In the genomic region with DNA sequence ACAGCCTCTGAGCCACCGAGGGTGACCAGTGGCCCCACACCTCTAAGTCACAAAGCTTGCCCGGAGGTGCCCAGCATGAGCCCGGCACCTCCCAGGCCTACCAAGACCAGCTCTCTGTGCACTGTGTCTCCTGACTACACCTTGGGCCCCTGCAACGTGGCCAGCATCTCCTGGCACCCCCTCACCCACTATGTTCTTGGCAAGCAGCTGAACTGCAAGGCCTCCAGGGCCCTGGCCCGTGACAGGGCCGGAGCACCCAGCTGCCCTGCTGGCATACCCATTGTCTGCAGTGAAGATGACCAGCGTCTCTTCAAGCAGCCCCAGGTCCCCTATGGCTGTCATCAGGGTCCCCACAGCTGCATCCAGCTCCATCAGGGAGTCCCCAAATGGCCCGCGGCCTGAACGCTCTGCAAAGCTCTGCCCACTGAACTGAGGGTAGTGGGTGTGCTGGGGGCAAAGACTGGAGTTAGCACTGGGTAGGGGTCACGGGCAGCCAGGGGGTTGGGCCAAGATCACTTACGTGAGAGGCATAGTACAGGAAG, we compare ENCODE assay signal across 1 cellular context.
TF ChIP-seq lines count a peak whose summit lies in the region.

No MANE protein-coding gene starts in this region.

TF ChIP-seq in WTC11, 78 proteins besides CTCF, POLR2A, EP300 and RAD21 (continued from another document):
- TF ChIP-seq, protein P1, sequence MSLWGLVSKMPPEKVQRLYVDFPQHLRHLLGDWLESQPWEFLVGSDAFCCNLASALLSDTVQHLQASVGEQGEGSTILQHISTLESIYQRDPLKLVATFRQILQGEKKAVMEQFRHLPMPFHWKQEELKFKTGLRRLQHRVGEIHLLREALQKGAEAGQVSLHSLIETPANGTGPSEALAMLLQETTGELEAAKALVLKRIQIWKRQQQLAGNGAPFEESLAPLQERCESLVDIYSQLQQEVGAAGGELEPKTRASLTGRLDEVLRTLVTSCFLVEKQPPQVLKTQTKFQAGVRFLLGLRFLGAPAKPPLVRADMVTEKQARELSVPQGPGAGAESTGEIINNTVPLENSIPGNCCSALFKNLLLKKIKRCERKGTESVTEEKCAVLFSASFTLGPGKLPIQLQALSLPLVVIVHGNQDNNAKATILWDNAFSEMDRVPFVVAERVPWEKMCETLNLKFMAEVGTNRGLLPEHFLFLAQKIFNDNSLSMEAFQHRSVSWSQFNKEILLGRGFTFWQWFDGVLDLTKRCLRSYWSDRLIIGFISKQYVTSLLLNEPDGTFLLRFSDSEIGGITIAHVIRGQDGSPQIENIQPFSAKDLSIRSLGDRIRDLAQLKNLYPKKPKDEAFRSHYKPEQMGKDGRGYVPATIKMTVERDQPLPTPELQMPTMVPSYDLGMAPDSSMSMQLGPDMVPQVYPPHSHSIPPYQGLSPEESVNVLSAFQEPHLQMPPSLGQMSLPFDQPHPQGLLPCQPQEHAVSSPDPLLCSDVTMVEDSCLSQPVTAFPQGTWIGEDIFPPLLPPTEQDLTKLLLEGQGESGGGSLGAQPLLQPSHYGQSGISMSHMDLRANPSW (CRISPR knock-in tag; conservative IDR thresholded peaks at IDR 0.05; ENCODE audit: low read depth), result no peak
- no peak for TF ChIP-seq MYBL2 (CRISPR knock-in tag; IDR thresholded peaks at IDR 0.05)
- TF ChIP-seq, protein P2, sequence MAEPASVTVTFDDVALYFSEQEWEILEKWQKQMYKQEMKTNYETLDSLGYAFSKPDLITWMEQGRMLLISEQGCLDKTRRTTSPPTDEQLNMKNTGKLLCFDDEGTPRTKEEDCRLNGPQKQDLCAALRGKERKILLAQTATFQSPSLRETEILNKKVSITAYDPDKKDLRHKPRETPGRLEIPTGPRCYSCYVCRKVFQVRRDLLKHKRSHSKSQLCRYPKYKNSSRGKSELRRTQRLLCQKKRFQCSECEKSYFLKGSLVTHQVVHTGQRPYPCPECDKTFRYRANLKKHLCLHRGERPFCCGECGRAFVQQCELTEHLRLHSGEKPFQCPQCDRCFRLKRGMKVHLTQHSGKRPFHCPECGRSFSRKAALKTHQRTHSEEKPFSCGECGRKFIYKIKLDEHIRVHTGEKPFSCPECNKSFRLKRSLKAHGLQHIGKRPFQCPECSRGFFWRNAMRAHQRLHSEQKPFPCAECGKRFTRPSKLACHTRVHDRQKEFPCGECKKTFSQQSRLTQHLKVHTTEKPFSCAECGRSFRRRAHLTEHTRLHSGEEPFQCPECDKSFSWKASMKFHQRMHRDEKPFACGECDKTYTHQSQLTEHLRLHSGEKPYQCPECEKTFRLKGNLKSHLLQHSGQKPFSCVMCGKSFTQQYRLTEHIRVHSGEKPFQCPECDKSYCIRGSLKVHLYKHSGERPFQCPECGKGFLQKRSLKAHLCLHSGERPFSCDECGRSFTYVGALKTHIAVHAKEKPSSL (CRISPR knock-in tag; conservative IDR thresholded peaks at IDR 0.05), result no peak
- TF ChIP-seq MXD4 (CRISPR knock-in tag; IDR thresholded peaks at IDR 0.05; ENCODE audit: borderline replicate concordance), result no peak
- no peak for TF ChIP-seq ZNF138 (CRISPR knock-in tag; conservative IDR thresholded peaks at IDR 0.05)
- TF ChIP-seq, protein P3, sequence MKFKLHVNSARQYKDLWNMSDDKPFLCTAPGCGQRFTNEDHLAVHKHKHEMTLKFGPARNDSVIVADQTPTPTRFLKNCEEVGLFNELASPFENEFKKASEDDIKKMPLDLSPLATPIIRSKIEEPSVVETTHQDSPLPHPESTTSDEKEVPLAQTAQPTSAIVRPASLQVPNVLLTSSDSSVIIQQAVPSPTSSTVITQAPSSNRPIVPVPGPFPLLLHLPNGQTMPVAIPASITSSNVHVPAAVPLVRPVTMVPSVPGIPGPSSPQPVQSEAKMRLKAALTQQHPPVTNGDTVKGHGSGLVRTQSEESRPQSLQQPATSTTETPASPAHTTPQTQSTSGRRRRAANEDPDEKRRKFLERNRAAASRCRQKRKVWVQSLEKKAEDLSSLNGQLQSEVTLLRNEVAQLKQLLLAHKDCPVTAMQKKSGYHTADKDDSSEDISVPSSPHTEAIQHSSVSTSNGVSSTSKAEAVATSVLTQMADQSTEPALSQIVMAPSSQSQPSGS (CRISPR knock-in tag; IDR thresholded peaks at IDR 0.05; ENCODE audit: borderline replicate concordance, low read depth), result no peak
- no peak for TF ChIP-seq HMGA2 (CRISPR knock-in tag; IDR thresholded peaks at IDR 0.05)
- TF ChIP-seq, protein P4, sequence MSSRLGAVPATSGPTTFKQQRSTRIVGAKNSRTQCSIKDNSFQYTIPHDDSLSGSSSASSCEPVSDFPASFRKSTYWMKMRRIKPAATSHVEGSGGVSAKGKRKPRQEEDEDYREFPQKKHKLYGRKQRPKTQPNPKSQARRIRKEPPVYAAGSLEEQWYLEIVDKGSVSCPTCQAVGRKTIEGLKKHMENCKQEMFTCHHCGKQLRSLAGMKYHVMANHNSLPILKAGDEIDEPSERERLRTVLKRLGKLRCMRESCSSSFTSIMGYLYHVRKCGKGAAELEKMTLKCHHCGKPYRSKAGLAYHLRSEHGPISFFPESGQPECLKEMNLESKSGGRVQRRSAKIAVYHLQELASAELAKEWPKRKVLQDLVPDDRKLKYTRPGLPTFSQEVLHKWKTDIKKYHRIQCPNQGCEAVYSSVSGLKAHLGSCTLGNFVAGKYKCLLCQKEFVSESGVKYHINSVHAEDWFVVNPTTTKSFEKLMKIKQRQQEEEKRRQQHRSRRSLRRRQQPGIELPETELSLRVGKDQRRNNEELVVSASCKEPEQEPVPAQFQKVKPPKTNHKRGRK (CRISPR knock-in tag; IDR thresholded peaks at IDR 0.05; ENCODE audit: borderline replicate concordance), result no peak
- no peak for TF ChIP-seq SP1 (CRISPR knock-in tag; conservative IDR thresholded peaks at IDR 0.05)
- TF ChIP-seq, protein P5, sequence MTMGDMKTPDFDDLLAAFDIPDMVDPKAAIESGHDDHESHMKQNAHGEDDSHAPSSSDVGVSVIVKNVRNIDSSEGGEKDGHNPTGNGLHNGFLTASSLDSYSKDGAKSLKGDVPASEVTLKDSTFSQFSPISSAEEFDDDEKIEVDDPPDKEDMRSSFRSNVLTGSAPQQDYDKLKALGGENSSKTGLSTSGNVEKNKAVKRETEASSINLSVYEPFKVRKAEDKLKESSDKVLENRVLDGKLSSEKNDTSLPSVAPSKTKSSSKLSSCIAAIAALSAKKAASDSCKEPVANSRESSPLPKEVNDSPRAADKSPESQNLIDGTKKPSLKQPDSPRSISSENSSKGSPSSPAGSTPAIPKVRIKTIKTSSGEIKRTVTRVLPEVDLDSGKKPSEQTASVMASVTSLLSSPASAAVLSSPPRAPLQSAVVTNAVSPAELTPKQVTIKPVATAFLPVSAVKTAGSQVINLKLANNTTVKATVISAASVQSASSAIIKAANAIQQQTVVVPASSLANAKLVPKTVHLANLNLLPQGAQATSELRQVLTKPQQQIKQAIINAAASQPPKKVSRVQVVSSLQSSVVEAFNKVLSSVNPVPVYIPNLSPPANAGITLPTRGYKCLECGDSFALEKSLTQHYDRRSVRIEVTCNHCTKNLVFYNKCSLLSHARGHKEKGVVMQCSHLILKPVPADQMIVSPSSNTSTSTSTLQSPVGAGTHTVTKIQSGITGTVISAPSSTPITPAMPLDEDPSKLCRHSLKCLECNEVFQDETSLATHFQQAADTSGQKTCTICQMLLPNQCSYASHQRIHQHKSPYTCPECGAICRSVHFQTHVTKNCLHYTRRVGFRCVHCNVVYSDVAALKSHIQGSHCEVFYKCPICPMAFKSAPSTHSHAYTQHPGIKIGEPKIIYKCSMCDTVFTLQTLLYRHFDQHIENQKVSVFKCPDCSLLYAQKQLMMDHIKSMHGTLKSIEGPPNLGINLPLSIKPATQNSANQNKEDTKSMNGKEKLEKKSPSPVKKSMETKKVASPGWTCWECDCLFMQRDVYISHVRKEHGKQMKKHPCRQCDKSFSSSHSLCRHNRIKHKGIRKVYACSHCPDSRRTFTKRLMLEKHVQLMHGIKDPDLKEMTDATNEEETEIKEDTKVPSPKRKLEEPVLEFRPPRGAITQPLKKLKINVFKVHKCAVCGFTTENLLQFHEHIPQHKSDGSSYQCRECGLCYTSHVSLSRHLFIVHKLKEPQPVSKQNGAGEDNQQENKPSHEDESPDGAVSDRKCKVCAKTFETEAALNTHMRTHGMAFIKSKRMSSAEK (CRISPR knock-in tag; IDR thresholded peaks at IDR 0.05; ENCODE audit: borderline replicate concordance), result no peak
- no peak for TF ChIP-seq GTF2I (CRISPR knock-in tag; conservative IDR thresholded peaks at IDR 0.05)
- TF ChIP-seq, protein P6, sequence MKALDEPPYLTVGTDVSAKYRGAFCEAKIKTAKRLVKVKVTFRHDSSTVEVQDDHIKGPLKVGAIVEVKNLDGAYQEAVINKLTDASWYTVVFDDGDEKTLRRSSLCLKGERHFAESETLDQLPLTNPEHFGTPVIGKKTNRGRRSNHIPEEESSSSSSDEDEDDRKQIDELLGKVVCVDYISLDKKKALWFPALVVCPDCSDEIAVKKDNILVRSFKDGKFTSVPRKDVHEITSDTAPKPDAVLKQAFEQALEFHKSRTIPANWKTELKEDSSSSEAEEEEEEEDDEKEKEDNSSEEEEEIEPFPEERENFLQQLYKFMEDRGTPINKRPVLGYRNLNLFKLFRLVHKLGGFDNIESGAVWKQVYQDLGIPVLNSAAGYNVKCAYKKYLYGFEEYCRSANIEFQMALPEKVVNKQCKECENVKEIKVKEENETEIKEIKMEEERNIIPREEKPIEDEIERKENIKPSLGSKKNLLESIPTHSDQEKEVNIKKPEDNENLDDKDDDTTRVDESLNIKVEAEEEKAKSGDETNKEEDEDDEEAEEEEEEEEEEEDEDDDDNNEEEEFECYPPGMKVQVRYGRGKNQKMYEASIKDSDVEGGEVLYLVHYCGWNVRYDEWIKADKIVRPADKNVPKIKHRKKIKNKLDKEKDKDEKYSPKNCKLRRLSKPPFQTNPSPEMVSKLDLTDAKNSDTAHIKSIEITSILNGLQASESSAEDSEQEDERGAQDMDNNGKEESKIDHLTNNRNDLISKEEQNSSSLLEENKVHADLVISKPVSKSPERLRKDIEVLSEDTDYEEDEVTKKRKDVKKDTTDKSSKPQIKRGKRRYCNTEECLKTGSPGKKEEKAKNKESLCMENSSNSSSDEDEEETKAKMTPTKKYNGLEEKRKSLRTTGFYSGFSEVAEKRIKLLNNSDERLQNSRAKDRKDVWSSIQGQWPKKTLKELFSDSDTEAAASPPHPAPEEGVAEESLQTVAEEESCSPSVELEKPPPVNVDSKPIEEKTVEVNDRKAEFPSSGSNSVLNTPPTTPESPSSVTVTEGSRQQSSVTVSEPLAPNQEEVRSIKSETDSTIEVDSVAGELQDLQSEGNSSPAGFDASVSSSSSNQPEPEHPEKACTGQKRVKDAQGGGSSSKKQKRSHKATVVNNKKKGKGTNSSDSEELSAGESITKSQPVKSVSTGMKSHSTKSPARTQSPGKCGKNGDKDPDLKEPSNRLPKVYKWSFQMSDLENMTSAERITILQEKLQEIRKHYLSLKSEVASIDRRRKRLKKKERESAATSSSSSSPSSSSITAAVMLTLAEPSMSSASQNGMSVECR (CRISPR knock-in tag; IDR thresholded peaks at IDR 0.05; ENCODE audit: borderline replicate concordance), result no peak
- TF ChIP-seq ZNF219 (CRISPR knock-in tag; IDR thresholded peaks at IDR 0.05; ENCODE audit: borderline replicate concordance), result no peak
- TF ChIP-seq, protein P7, sequence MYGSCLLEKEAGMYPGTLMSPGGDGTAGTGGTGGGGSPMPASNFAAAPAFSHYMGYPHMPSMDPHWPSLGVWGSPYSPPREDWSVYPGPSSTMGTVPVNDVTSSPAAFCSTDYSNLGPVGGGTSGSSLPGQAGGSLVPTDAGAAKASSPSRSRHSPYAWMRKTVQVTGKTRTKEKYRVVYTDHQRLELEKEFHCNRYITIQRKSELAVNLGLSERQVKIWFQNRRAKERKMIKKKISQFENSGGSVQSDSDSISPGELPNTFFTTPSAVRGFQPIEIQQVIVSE (CRISPR knock-in tag; IDR thresholded peaks at IDR 0.05; ENCODE audit: borderline replicate concordance), result no peak
- no peak for TF ChIP-seq ATF1 (CRISPR knock-in tag; IDR thresholded peaks at IDR 0.05)
- TF ChIP-seq CREM (CRISPR knock-in tag; IDR thresholded peaks at IDR 0.05), result no peak
